ENCODE assay signal across 1 cellular context in genomic region chr2:54728669-54729120, GRCh38.
A peak's percentile ranks its signal among the peaks of the same experiment; 100 is the strongest.
TF ChIP-seq lines count a peak whose summit lies in the region.

No MANE protein-coding gene starts in this region.

TF ChIP-seq in HepG2, 621 proteins besides CTCF, POLR2A, EP300 and RAD21 (continued from another document and continues in another):
- TF ChIP-seq RBM39 (IDR thresholded peaks at IDR 0.05; ENCODE audit: low read depth, low read length, poor library complexity, severe bottlenecking): no peak
- TF ChIP-seq PCBP1 (IDR thresholded peaks at IDR 0.05; ENCODE audit: borderline replicate concordance, low read depth, low read length): no peak
- peak; percentile 86 for TF ChIP-seq ZNF3 (CRISPR knock-in tag; IDR thresholded peaks at IDR 0.05)
- TF ChIP-seq SOX6 (IDR thresholded peaks at IDR 0.05): no peak
- peak; percentile 50 for TF ChIP-seq SOX6 (CRISPR knock-in tag; IDR thresholded peaks at IDR 0.05)
- no peak for TF ChIP-seq ZNF782 (CRISPR knock-in tag; IDR thresholded peaks at IDR 0.05; ENCODE audit: borderline replicate concordance)
- no peak for TF ChIP-seq NFE2 (CRISPR knock-in tag; IDR thresholded peaks at IDR 0.05)
- no peak for TF ChIP-seq NCOA2 (CRISPR knock-in tag; IDR thresholded peaks at IDR 0.05)
- TF ChIP-seq MED1 (CRISPR knock-in tag; IDR thresholded peaks at IDR 0.05): no peak
- TF ChIP-seq BCL6 (CRISPR knock-in tag; IDR thresholded peaks at IDR 0.05): no peak
- no peak for TF ChIP-seq RERE (CRISPR knock-in tag; IDR thresholded peaks at IDR 0.05; ENCODE audit: low read depth)
- TF ChIP-seq ZNF431 (CRISPR knock-in tag; IDR thresholded peaks at IDR 0.05; ENCODE audit: borderline replicate concordance, low read depth): no peak
- TF ChIP-seq, protein P1, sequence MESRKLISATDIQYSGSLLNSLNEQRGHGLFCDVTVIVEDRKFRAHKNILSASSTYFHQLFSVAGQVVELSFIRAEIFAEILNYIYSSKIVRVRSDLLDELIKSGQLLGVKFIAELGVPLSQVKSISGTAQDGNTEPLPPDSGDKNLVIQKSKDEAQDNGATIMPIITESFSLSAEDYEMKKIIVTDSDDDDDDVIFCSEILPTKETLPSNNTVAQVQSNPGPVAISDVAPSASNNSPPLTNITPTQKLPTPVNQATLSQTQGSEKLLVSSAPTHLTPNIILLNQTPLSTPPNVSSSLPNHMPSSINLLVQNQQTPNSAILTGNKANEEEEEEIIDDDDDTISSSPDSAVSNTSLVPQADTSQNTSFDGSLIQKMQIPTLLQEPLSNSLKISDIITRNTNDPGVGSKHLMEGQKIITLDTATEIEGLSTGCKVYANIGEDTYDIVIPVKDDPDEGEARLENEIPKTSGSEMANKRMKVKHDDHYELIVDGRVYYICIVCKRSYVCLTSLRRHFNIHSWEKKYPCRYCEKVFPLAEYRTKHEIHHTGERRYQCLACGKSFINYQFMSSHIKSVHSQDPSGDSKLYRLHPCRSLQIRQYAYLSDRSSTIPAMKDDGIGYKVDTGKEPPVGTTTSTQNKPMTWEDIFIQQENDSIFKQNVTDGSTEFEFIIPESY (CRISPR knock-in tag; IDR thresholded peaks at IDR 0.05): no peak
- no peak for TF ChIP-seq ZNF670 (CRISPR knock-in tag; IDR thresholded peaks at IDR 0.05; ENCODE audit: borderline replicate concordance)
- no peak for TF ChIP-seq BORCS8-MEF2B (CRISPR knock-in tag; IDR thresholded peaks at IDR 0.05)
- TF ChIP-seq, protein P2, sequence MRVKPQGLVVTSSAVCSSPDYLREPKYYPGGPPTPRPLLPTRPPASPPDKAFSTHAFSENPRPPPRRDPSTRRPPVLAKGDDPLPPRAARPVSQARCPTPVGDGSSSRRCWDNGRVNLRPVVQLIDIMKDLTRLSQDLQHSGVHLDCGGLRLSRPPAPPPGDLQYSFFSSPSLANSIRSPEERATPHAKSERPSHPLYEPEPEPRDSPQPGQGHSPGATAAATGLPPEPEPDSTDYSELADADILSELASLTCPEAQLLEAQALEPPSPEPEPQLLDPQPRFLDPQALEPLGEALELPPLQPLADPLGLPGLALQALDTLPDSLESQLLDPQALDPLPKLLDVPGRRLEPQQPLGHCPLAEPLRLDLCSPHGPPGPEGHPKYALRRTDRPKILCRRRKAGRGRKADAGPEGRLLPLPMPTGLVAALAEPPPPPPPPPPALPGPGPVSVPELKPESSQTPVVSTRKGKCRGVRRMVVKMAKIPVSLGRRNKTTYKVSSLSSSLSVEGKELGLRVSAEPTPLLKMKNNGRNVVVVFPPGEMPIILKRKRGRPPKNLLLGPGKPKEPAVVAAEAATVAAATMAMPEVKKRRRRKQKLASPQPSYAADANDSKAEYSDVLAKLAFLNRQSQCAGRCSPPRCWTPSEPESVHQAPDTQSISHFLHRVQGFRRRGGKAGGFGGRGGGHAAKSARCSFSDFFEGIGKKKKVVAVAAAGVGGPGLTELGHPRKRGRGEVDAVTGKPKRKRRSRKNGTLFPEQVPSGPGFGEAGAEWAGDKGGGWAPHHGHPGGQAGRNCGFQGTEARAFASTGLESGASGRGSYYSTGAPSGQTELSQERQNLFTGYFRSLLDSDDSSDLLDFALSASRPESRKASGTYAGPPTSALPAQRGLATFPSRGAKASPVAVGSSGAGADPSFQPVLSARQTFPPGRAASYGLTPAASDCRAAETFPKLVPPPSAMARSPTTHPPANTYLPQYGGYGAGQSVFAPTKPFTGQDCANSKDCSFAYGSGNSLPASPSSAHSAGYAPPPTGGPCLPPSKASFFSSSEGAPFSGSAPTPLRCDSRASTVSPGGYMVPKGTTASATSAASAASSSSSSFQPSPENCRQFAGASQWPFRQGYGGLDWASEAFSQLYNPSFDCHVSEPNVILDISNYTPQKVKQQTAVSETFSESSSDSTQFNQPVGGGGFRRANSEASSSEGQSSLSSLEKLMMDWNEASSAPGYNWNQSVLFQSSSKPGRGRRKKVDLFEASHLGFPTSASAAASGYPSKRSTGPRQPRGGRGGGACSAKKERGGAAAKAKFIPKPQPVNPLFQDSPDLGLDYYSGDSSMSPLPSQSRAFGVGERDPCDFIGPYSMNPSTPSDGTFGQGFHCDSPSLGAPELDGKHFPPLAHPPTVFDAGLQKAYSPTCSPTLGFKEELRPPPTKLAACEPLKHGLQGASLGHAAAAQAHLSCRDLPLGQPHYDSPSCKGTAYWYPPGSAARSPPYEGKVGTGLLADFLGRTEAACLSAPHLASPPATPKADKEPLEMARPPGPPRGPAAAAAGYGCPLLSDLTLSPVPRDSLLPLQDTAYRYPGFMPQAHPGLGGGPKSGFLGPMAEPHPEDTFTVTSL (CRISPR knock-in tag; IDR thresholded peaks at IDR 0.05; ENCODE audit: borderline replicate concordance): no peak
- peak; percentile 35; the same call in 1 of the 2 replicates for TF ChIP-seq NCOR1 (IDR thresholded peaks at IDR 0.05; ENCODE audit: borderline replicate concordance, low read length)
- peak; percentile 84 for TF ChIP-seq ZNF644 (CRISPR knock-in tag; IDR thresholded peaks at IDR 0.05; ENCODE audit: low read depth)
- TF ChIP-seq SIN3B (IDR thresholded peaks at IDR 0.05; ENCODE audit: low read length): no peak
- TF ChIP-seq ZNF672 (CRISPR knock-in tag; IDR thresholded peaks at IDR 0.05): no peak
- TF ChIP-seq, protein P3, sequence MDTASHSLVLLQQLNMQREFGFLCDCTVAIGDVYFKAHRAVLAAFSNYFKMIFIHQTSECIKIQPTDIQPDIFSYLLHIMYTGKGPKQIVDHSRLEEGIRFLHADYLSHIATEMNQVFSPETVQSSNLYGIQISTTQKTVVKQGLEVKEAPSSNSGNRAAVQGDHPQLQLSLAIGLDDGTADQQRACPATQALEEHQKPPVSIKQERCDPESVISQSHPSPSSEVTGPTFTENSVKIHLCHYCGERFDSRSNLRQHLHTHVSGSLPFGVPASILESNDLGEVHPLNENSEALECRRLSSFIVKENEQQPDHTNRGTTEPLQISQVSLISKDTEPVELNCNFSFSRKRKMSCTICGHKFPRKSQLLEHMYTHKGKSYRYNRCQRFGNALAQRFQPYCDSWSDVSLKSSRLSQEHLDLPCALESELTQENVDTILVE (CRISPR knock-in tag; IDR thresholded peaks at IDR 0.05): no peak
- no peak for TF ChIP-seq ZNF343 (CRISPR knock-in tag; IDR thresholded peaks at IDR 0.05)
- no peak for TF ChIP-seq PATZ1 (CRISPR knock-in tag; IDR thresholded peaks at IDR 0.05)
- no peak for TF ChIP-seq HES4 (CRISPR knock-in tag; IDR thresholded peaks at IDR 0.05; ENCODE audit: borderline replicate concordance)
- TF ChIP-seq, protein P4, sequence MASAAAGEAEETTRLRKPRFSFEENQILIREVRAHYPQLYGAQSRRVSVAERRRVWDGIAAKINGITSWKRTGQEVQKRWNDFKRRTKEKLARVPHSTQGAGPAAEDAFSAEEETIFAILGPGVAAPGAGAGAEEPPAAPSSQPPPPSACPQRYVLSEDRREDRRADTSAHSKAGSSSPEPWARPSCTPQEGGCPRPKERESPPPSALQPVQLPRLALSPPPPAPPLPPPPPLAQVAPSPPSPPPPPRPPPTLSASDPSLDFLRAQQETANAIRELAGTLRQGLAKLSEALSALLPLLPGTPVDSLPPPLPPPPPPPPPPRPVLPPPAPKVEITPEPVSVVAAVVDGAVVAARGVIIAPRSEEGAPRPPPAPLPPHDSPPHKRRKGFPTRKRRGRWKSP (CRISPR knock-in tag; IDR thresholded peaks at IDR 0.05): 0 out of 2 replicates have a peak, but pooled peaks have one; percentile 28
- TF ChIP-seq ZNF382 (CRISPR knock-in tag; IDR thresholded peaks at IDR 0.05; ENCODE audit: borderline replicate concordance): no peak
- TF ChIP-seq ETV5 (CRISPR knock-in tag; IDR thresholded peaks at IDR 0.05; ENCODE audit: borderline replicate concordance): no peak; the same call in 1 of the 2 replicates
- TF ChIP-seq, protein P5, sequence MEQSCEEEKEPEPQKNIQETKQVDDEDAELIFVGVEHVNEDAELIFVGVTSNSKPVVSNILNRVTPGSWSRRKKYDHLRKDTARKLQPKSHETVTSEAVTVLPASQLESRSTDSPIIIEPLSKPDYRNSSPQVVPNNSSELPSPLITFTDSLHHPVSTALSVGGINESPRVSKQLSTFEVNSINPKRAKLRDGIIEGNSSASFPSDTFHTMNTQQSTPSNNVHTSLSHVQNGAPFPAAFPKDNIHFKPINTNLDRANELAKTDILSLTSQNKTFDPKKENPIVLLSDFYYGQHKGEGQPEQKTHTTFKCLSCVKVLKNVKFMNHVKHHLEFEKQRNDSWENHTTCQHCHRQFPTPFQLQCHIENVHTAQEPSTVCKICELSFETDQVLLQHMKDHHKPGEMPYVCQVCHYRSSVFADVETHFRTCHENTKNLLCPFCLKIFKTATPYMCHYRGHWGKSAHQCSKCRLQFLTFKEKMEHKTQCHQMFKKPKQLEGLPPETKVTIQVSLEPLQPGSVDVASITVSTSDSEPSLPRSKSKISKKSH (CRISPR knock-in tag; IDR thresholded peaks at IDR 0.05; ENCODE audit: borderline replicate concordance): no peak
- TF ChIP-seq HOXA9 (CRISPR knock-in tag; IDR thresholded peaks at IDR 0.05; ENCODE audit: borderline replicate concordance): no peak
- no peak for TF ChIP-seq ZNF761 (CRISPR knock-in tag; conservative IDR thresholded peaks at IDR 0.05)
- TF ChIP-seq, protein P6, sequence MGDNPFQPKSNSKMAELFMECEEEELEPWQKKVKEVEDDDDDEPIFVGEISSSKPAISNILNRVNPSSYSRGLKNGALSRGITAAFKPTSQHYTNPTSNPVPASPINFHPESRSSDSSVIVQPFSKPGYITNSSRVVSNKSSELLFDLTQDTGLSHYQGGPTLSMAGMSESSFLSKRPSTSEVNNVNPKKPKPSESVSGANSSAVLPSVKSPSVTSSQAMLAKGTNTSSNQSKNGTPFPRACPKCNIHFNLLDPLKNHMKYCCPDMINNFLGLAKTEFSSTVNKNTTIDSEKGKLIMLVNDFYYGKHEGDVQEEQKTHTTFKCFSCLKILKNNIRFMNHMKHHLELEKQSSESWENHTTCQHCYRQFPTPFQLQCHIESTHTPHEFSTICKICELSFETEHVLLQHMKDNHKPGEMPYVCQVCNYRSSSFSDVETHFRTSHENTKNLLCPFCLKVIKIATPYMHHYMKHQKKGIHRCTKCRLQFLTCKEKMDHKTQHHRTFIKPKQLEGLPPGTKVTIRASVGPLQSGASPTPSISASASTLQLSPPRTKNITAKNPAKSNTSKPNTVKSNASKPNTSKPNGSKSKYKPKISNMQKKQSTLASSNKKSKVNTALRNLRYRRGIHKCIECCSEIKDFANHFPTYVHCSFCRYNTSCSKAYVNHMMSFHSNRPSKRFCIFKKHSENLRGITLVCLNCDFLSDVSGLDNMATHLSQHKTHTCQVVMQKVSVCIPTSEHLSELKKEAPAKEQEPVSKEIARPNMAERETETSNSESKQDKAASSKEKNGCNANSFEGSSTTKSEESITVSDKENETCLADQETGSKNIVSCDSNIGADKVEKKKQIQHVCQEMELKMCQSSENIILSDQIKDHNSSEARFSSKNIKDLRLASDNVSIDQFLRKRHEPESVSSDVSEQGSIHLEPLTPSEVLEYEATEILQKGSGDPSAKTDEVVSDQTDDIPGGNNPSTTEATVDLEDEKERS (CRISPR knock-in tag; IDR thresholded peaks at IDR 0.05): no peak
- TF ChIP-seq RORA (CRISPR knock-in tag; IDR thresholded peaks at IDR 0.05): no peak
- TF ChIP-seq CREB3 (CRISPR knock-in tag; IDR thresholded peaks at IDR 0.05): no peak
- TF ChIP-seq, protein P7, sequence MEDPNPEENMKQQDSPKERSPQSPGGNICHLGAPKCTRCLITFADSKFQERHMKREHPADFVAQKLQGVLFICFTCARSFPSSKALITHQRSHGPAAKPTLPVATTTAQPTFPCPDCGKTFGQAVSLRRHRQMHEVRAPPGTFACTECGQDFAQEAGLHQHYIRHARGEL (CRISPR knock-in tag; IDR thresholded peaks at IDR 0.05): no peak
- no peak for TF ChIP-seq ZKSCAN5 (CRISPR knock-in tag; IDR thresholded peaks at IDR 0.05)
